In genomic region chr1:65067491-65068201, GRCh38 we compare ENCODE assay signal across 8 cellular contexts.
DNase-seq lines count a peak whose midpoint lies in the region; ATAC-seq and TF ChIP-seq lines count a peak whose summit lies in the region.

No MANE protein-coding gene starts in this region.

- H3K9ac ChIP-seq in endocrine pancreas (ENCODE audit: control insufficient read depth, insufficient read depth, low read length): peak overlapping the region; percentile 100

- H3K4me3 ChIP-seq in endocrine pancreas (ENCODE audit: control insufficient read depth, insufficient read depth, low read length): peak overlapping the region; percentile 100
- H3K4me3 ChIP-seq in lower lobe of right lung: peak overlapping the region; percentile 84

- H3K4me1 ChIP-seq in endocrine pancreas (ENCODE audit: control insufficient read depth, insufficient read depth, low read length) (peaks cover 5% of the 10 kb centered on the region), lower lobe of right lung (peaks cover 39% of the 10 kb centered on the region)

- POLR2A ChIA-PET in activated CD8-positive, alpha-beta T cell treated with anti-CD3 and anti-CD28 coated beads, Interleukin-2, amount 10 ng/mL, durations not matched to agents 7 days and 5 days (lab: Charles Lee): interaction anchor here (0.6 to 1.3 kb wide), 2 partner anchors 102 to 1110 kb away, joined by 3 to 4 read pairs; no protein-coding TSS in a partner anchor

- H3K27me3 ChIP-seq in endocrine pancreas (ENCODE audit: control insufficient read depth, insufficient read depth, low read length) (no peaks in the 10 kb centered on the region), lower lobe of right lung (ENCODE audit: low read depth) (no peaks in the 10 kb centered on the region)

- peak; percentile 40 for ATAC-seq in GM18511 (IDR thresholded peaks at IDR 0.05; ENCODE audit: unreplicated experiment)
- ATAC-seq in HG03520 (IDR thresholded peaks at IDR 0.05; ENCODE audit: unreplicated experiment): peak; percentile 25
- ATAC-seq in activated CD8-positive, alpha-beta T cell treated with anti-CD3 and anti-CD28 coated beads, Interleukin-2, amount 10 ng/mL, durations not matched to agents 7 days and 5 days: peak; percentile 42
- ATAC-seq in lower lobe of right lung: peak; percentile 23 to 38

- no peaks in the 10 kb centered on the region for H3K27me3 Mint-ChIP-seq in activated CD8-positive, alpha-beta T cell treated with anti-CD3 and anti-CD28 coated beads, Interleukin-2, amount 10 ng/mL, durations not matched to agents 7 days and 5 days (ENCODE audit: low read depth)

- CTCF ChIA-PET in activated CD8-positive, alpha-beta T cell treated with anti-CD3 and anti-CD28 coated beads, Interleukin-2, amount 10 ng/mL, durations not matched to agents 7 days and 5 days (lab: Charles Lee): interaction anchor here (1.0 kb wide), 1 partner anchor 141 kb away, joined by 4 read pairs; no protein-coding TSS in a partner anchor

- no peak for TF ChIP-seq CTCF in lower lobe of right lung (IDR thresholded peaks at IDR 0.05)

- intact Hi-C loops in lower lobe of right lung (cut with DNase I): no loop called here

- H3K36me3 Mint-ChIP-seq in activated CD8-positive, alpha-beta T cell treated with anti-CD3 and anti-CD28 coated beads, Interleukin-2, amount 10 ng/mL, durations not matched to agents 7 days and 5 days (ENCODE audit: low read depth): no peaks in the 10 kb centered on the region

- H3K4me1 Mint-ChIP-seq in activated CD8-positive, alpha-beta T cell treated with anti-CD3 and anti-CD28 coated beads, Interleukin-2, amount 10 ng/mL, durations not matched to agents 7 days and 5 days (ENCODE audit: low read depth): peaks cover 34% of the 10 kb centered on the region

- H3K9me3 ChIP-seq in endocrine pancreas (ENCODE audit: control insufficient read depth, low read length): no peaks in the 10 kb centered on the region
- H3K9me3 ChIP-seq in lower lobe of right lung: no peaks in the 10 kb centered on the region

- H3K27ac ChIP-seq in lower lobe of right lung: peak overlapping the region; percentile 100

- H3K36me3 ChIP-seq in endocrine pancreas (ENCODE audit: control insufficient read depth, insufficient read depth, low read length) (no peaks in the 10 kb centered on the region), lower lobe of right lung (no peaks in the 10 kb centered on the region)

- H3K9me3 Mint-ChIP-seq in activated CD8-positive, alpha-beta T cell treated with anti-CD3 and anti-CD28 coated beads, Interleukin-2, amount 10 ng/mL, durations not matched to agents 7 days and 5 days (ENCODE audit: insufficient read depth): no peaks in the 10 kb centered on the region

- peak overlapping the region; percentile 95 for H3K27ac Mint-ChIP-seq in activated CD8-positive, alpha-beta T cell treated with anti-CD3 and anti-CD28 coated beads, Interleukin-2, amount 10 ng/mL, durations not matched to agents 7 days and 5 days

- peak; percentile 11 for DNase-seq in A172 (ENCODE audit: low spot score)
- DNase-seq in NCI-H82 treated with DMSO at 0.1 percent for 48 hours (lab: John Stamatoyannopoulos, UW; ENCODE audit: unreplicated experiment): peak; percentile 69
- DNase-seq in activated CD8-positive, alpha-beta T cell treated with anti-CD3 and anti-CD28 coated beads, Interleukin-2, amount 10 ng/mL, durations not matched to agents 7 days and 5 days: peak; percentile 64
- DNase-seq in lower lobe of right lung: peak; percentile 77
- peak; percentile 40 to 47 for DNase-seq in stimulated activated CD4-positive, alpha-beta T cell treated with anti-CD3 and anti-CD28 coated beads, Interleukin-4, amount 100 ng/mL, for 4 hours

- peak overlapping the region; percentile 92 for H3K4me3 Mint-ChIP-seq in activated CD8-positive, alpha-beta T cell treated with anti-CD3 and anti-CD28 coated beads, Interleukin-2, amount 10 ng/mL, durations not matched to agents 7 days and 5 days

Comparison
In these comparisons a context has a peak if more than half of its experiments do, and no peak if none do; other contexts are left out.
1. Peak in every context shown above with its lines: DNase-seq, ATAC-seq, H3K4me3 ChIP-seq and H3K27ac ChIP-seq.
2. DNase-seq: peak in every context shown above with its lines; median percentile 77 in lower lobe of right lung; 69 in NCI-H82 treated with DMSO at 0.1 percent for 48 hours; 64 in activated CD8-positive, alpha-beta T cell treated with anti-CD3 and anti-CD28 coated beads, Interleukin-2, amount 10 ng/mL, durations not matched to agents 7 days and 5 days; 44 in stimulated activated CD4-positive, alpha-beta T cell treated with anti-CD3 and anti-CD28 coated beads, Interleukin-4, amount 100 ng/mL, for 4 hours; 11 in A172.